1 cellular context compared by ENCODE assay signal in genomic region chr2:216777637-216778273, GRCh38.
TF ChIP-seq lines count a peak whose summit lies in the region.

No MANE protein-coding gene starts in this region.

TF ChIP-seq in K562, 482 proteins besides CTCF, POLR2A, EP300 and RAD21 (continued from another document and continues in another):
- TF ChIP-seq, protein P1, sequence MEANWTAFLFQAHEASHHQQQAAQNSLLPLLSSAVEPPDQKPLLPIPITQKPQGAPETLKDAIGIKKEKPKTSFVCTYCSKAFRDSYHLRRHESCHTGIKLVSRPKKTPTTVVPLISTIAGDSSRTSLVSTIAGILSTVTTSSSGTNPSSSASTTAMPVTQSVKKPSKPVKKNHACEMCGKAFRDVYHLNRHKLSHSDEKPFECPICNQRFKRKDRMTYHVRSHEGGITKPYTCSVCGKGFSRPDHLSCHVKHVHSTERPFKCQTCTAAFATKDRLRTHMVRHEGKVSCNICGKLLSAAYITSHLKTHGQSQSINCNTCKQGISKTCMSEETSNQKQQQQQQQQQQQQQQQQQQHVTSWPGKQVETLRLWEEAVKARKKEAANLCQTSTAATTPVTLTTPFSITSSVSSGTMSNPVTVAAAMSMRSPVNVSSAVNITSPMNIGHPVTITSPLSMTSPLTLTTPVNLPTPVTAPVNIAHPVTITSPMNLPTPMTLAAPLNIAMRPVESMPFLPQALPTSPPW (CRISPR knock-in tag; IDR thresholded peaks at IDR 0.05), result peak; percentile 25; the same call in 1 of the 2 replicates
- TF ChIP-seq CBFA2T2 (conservative IDR thresholded peaks at IDR 0.05) (0 out of 2 replicates have a peak, but pooled peaks have one; percentile 4), ZNF551 (CRISPR knock-in tag; IDR thresholded peaks at IDR 0.05) (no peak), SMC3 (conservative IDR thresholded peaks at IDR 0.05; ENCODE audit: insufficient read depth, low read depth, low read length) (peak; percentile 72), ELF1 (tag; IDR thresholded peaks at IDR 0.05) (0 out of 2 replicates have a peak, but pooled peaks have one; percentile 25), DPF2 (IDR thresholded peaks at IDR 0.05) (no peak), MECOM (CRISPR knock-in tag; IDR thresholded peaks at IDR 0.05) (no peak), MTA1 (IDR thresholded peaks at IDR 0.05; ENCODE audit: borderline replicate concordance) (no peak), ZNF212 (CRISPR knock-in tag; IDR thresholded peaks at IDR 0.05) (no peak), CHCHD3 (CRISPR knock-in tag; IDR thresholded peaks at IDR 0.05) (no peak), HOXB6 (CRISPR knock-in tag; IDR thresholded peaks at IDR 0.05; ENCODE audit: borderline replicate concordance) (no peak), FOXJ2 (tag; IDR thresholded peaks at IDR 0.05) (peak; percentile 83), ZNF77 (CRISPR knock-in tag; IDR thresholded peaks at IDR 0.05) (no peak), LCOR (CRISPR knock-in tag; IDR thresholded peaks at IDR 0.05) (no peak), ARID1B (IDR thresholded peaks at IDR 0.05) (peak; percentile 35; the same call in 1 of the 2 replicates), NRF1 (conservative IDR thresholded peaks at IDR 0.05 in 1 of 2, IDR thresholded peaks at IDR 0.05 in 1 of 2) (0 out of 4 replicates have a peak, but pooled peaks have one; percentile 10 to 27), KLF1 (tag; IDR thresholded peaks at IDR 0.05) (no peak), CCAR2 (IDR thresholded peaks at IDR 0.05; ENCODE audit: low read depth, low read length) (no peak), KLF16 (IDR thresholded peaks at IDR 0.05) (no peak), ZNF239 (CRISPR knock-in tag; IDR thresholded peaks at IDR 0.05) (no peak), HLTF (IDR thresholded peaks at IDR 0.05) (no peak), RFX7 (CRISPR knock-in tag; IDR thresholded peaks at IDR 0.05) (no peak), EHMT2 (IDR thresholded peaks at IDR 0.05) (peak; percentile 90), ZNF408 (CRISPR knock-in tag; IDR thresholded peaks at IDR 0.05; ENCODE audit: low read depth) (no peak), ZNF263 (CRISPR knock-in tag; IDR thresholded peaks at IDR 0.05; ENCODE audit: borderline replicate concordance) (no peak; the same call in 1 of the 2 replicates), ESRRA (IDR thresholded peaks at IDR 0.05; ENCODE audit: borderline replicate concordance, low read depth) (no peak), NCOR1 (IDR thresholded peaks at IDR 0.05) (no peak), ETV1 (tag; conservative IDR thresholded peaks at IDR 0.05; ENCODE audit: low read depth) (0 out of 2 replicates have a peak, but pooled peaks have one; percentile 20), CTBP1 (IDR thresholded peaks at IDR 0.05; ENCODE audit: borderline replicate concordance) (peak; percentile 65), ZFP36 (IDR thresholded peaks at IDR 0.05; ENCODE audit: low read depth, low read length, partially characterized antibody) (no peak), ELK1 (CRISPR knock-in tag; IDR thresholded peaks at IDR 0.05) (no peak), KHSRP (IDR thresholded peaks at IDR 0.05) (no peak), FOXA3 (CRISPR knock-in tag; conservative IDR thresholded peaks at IDR 0.05 in 1 of 2, IDR thresholded peaks at IDR 0.05 in 1 of 2) (0 out of 4 replicates have a peak, but pooled peaks of 1 of the 2 experiments have one; percentile 3), ATF1 (CRISPR knock-in tag; IDR thresholded peaks at IDR 0.05) (no peak), ATF1 (tag; IDR thresholded peaks at IDR 0.05) (0 out of 2 replicates have a peak, but pooled peaks have one; percentile 18), ZBTB17 (CRISPR knock-in tag; IDR thresholded peaks at IDR 0.05) (no peak), NR2C2 (CRISPR knock-in tag; IDR thresholded peaks at IDR 0.05) (no peak), NR2C2 (tag; IDR thresholded peaks at IDR 0.05) (no peak), CSDE1 (IDR thresholded peaks at IDR 0.05) (no peak), NR3C1 (CRISPR knock-in tag; IDR thresholded peaks at IDR 0.05) (no peak), ZKSCAN8 (CRISPR knock-in tag; IDR thresholded peaks at IDR 0.05) (peak; percentile 75; the same call in 1 of the 2 replicates), STAG1 (CRISPR knock-in tag; IDR thresholded peaks at IDR 0.05; ENCODE audit: borderline replicate concordance) (no peak), ZNF696 (CRISPR knock-in tag; conservative IDR thresholded peaks at IDR 0.05) (no peak), KDM2B (CRISPR knock-in tag; IDR thresholded peaks at IDR 0.05) (no peak), BRD9 (IDR thresholded peaks at IDR 0.05; ENCODE audit: low read depth, partially characterized antibody) (no peak), ZBTB43 (CRISPR knock-in tag; IDR thresholded peaks at IDR 0.05) (no peak), NCOA2 (IDR thresholded peaks at IDR 0.05; ENCODE audit: partially characterized antibody in 2 of 2) (no peak), TCF3 (CRISPR knock-in tag; IDR thresholded peaks at IDR 0.05) (peak; percentile 18; the same call in 1 of the 2 replicates), NFATC3 (IDR thresholded peaks at IDR 0.05) (0 out of 2 replicates have a peak, but pooled peaks have one; percentile 61), KLF6 (CRISPR knock-in tag; IDR thresholded peaks at IDR 0.05; ENCODE audit: borderline replicate concordance) (no peak)
- TF ChIP-seq, protein P2, sequence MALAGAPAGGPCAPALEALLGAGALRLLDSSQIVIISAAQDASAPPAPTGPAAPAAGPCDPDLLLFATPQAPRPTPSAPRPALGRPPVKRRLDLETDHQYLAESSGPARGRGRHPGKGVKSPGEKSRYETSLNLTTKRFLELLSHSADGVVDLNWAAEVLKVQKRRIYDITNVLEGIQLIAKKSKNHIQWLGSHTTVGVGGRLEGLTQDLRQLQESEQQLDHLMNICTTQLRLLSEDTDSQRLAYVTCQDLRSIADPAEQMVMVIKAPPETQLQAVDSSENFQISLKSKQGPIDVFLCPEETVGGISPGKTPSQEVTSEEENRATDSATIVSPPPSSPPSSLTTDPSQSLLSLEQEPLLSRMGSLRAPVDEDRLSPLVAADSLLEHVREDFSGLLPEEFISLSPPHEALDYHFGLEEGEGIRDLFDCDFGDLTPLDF (CRISPR knock-in tag; IDR thresholded peaks at IDR 0.05), result no peak
- TF ChIP-seq, protein P3, sequence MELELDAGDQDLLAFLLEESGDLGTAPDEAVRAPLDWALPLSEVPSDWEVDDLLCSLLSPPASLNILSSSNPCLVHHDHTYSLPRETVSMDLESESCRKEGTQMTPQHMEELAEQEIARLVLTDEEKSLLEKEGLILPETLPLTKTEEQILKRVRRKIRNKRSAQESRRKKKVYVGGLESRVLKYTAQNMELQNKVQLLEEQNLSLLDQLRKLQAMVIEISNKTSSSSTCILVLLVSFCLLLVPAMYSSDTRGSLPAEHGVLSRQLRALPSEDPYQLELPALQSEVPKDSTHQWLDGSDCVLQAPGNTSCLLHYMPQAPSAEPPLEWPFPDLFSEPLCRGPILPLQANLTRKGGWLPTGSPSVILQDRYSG (tag; conservative IDR thresholded peaks at IDR 0.05; ENCODE audit: low read depth), result no peak
- TF ChIP-seq, protein P4, sequence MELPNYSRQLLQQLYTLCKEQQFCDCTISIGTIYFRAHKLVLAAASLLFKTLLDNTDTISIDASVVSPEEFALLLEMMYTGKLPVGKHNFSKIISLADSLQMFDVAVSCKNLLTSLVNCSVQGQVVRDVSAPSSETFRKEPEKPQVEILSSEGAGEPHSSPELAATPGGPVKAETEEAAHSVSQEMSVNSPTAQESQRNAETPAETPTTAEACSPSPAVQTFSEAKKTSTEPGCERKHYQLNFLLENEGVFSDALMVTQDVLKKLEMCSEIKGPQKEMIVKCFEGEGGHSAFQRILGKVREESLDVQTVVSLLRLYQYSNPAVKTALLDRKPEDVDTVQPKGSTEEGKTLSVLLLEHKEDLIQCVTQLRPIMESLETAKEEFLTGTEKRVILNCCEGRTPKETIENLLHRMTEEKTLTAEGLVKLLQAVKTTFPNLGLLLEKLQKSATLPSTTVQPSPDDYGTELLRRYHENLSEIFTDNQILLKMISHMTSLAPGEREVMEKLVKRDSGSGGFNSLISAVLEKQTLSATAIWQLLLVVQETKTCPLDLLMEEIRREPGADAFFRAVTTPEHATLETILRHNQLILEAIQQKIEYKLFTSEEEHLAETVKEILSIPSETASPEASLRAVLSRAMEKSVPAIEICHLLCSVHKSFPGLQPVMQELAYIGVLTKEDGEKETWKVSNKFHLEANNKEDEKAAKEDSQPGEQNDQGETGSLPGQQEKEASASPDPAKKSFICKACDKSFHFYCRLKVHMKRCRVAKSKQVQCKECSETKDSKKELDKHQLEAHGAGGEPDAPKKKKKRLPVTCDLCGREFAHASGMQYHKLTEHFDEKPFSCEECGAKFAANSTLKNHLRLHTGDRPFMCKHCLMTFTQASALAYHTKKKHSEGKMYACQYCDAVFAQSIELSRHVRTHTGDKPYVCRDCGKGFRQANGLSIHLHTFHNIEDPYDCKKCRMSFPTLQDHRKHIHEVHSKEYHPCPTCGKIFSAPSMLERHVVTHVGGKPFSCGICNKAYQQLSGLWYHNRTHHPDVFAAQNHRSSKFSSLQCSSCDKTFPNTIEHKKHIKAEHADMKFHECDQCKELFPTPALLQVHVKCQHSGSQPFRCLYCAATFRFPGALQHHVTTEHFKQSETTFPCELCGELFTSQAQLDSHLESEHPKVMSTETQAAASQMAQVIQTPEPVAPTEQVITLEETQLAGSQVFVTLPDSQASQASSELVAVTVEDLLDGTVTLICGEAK (IDR thresholded peaks at IDR 0.05), result 0 out of 2 replicates have a peak, but pooled peaks have one; percentile 14
- TF ChIP-seq, protein P4 (CRISPR knock-in tag; IDR thresholded peaks at IDR 0.05), result no peak
- TF ChIP-seq, protein P5, sequence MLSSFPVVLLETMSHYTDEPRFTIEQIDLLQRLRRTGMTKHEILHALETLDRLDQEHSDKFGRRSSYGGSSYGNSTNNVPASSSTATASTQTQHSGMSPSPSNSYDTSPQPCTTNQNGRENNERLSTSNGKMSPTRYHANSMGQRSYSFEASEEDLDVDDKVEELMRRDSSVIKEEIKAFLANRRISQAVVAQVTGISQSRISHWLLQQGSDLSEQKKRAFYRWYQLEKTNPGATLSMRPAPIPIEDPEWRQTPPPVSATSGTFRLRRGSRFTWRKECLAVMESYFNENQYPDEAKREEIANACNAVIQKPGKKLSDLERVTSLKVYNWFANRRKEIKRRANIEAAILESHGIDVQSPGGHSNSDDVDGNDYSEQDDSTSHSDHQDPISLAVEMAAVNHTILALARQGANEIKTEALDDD (IDR thresholded peaks at IDR 0.05), result peak; percentile 64
- TF ChIP-seq, protein P6, sequence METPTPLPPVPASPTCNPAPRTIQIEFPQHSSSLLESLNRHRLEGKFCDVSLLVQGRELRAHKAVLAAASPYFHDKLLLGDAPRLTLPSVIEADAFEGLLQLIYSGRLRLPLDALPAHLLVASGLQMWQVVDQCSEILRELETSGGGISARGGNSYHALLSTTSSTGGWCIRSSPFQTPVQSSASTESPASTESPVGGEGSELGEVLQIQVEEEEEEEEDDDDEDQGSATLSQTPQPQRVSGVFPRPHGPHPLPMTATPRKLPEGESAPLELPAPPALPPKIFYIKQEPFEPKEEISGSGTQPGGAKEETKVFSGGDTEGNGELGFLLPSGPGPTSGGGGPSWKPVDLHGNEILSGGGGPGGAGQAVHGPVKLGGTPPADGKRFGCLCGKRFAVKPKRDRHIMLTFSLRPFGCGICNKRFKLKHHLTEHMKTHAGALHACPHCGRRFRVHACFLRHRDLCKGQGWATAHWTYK (CRISPR knock-in tag; IDR thresholded peaks at IDR 0.05), result no peak
